ENCODE assay signal across 8 cellular contexts in genomic region chr19:2455481-2456300, GRCh38. TPM values are rescaled to one million over a fixed set of nuclear protein-coding genes. Genes with fewer than 3 reads are reported as not detected.
DNase-seq lines count a peak whose midpoint lies in the region; ATAC-seq, FAIRE-seq and TF ChIP-seq lines count a peak whose summit lies in the region.

No MANE protein-coding gene starts in this region.

- DNase-seq in CD8-positive, alpha-beta T cell = peak in 5 of 7 experiments; percentile 22 to 61 (median 42)
- DNase-seq in LoVo (ENCODE audit: low spot score) (peak; percentile 26), foreskin keratinocyte (no peak), prostate gland (ENCODE audit: low spot score) (no peak), HTR-8/SVneo (ENCODE audit: insufficient read length, low spot score) (no peak)
- peak; percentile 17 for DNase-seq in activated T-helper 2 cell treated with anti-CD3 and anti-CD28 coated beads, Interferon-gamma antibody, Interleukin-2, Interleukin-4, amounts not matched to agents 10 μg/mL and 5 μg/mL and 100 μg/mL, durations not matched to agents 14 hours and 24 hours and 36 hours (ENCODE audit: low spot score)
- no peak for DNase-seq in NK-92 treated with Interleukin-12 subunit alpha and Interleukin-12 subunit beta, amount 100 ng/mL, for 24 hours (lab: John Stamatoyannopoulos, UW)

- POLR2A ChIA-PET in CD8-positive, alpha-beta T cell (lab: Charles Lee) = interaction anchor here (0.6 to 4.8 kb wide), 7 partner anchors 7 to 166 kb away, joined by 3 to 43 read pairs (median 3); partner anchors contain the start of genes GADD45B and TIMM13

- H3K27ac Mint-ChIP-seq in CD8-positive, alpha-beta T cell = peak overlapping the region; percentile 75
- H3K27ac Mint-ChIP-seq in activated T-helper 2 cell treated with anti-CD3 and anti-CD28 coated beads, Interferon-gamma antibody, Interleukin-2, Interleukin-4, amounts not matched to agents 10 μg/mL and 5 μg/mL and 100 μg/mL, durations not matched to agents 14 hours and 24 hours and 36 hours = peak overlapping the region; percentile 81

- H3K27me3 ChIP-seq in CD8-positive, alpha-beta T cell (ENCODE audit: insufficient read depth, low read length) = no peaks in the 10 kb centered on the region
- H3K27me3 ChIP-seq in foreskin keratinocyte = no peaks in the 10 kb centered on the region
- H3K27me3 ChIP-seq in prostate gland (replicated peaks; ENCODE audit: insufficient read depth) = no peaks in the 10 kb centered on the region

- peaks cover 12% of the 10 kb centered on the region for H3K4me1 Mint-ChIP-seq in CD8-positive, alpha-beta T cell (ENCODE audit: low read depth)
- peaks cover 17% of the 10 kb centered on the region for H3K4me1 Mint-ChIP-seq in activated T-helper 2 cell treated with anti-CD3 and anti-CD28 coated beads, Interferon-gamma antibody, Interleukin-2, Interleukin-4, amounts not matched to agents 10 μg/mL and 5 μg/mL and 100 μg/mL, durations not matched to agents 14 hours and 24 hours and 36 hours (ENCODE audit: low read depth)

- H3K36me3 Mint-ChIP-seq in CD8-positive, alpha-beta T cell = no peaks in the 10 kb centered on the region
- H3K36me3 Mint-ChIP-seq in activated T-helper 2 cell treated with anti-CD3 and anti-CD28 coated beads, Interferon-gamma antibody, Interleukin-2, Interleukin-4, amounts not matched to agents 10 μg/mL and 5 μg/mL and 100 μg/mL, durations not matched to agents 14 hours and 24 hours and 36 hours (ENCODE audit: low read depth) = peaks cover 19% of the 10 kb centered on the region

- no peaks in the 10 kb centered on the region for H3K36me3 ChIP-seq in CD8-positive, alpha-beta T cell (ENCODE audit: insufficient read depth, low read length)
- no peaks in the 10 kb centered on the region for H3K36me3 ChIP-seq in prostate gland

- CTCF ChIA-PET in CD8-positive, alpha-beta T cell (lab: Charles Lee) = interaction anchor here (0.7 to 1.7 kb wide), 2 partner anchors 156 to 159 kb away, joined by 3 to 7 read pairs; no protein-coding TSS in a partner anchor

- peak; percentile 41 for ATAC-seq in CD8-positive, alpha-beta T cell
- ATAC-seq in GM21360 (IDR thresholded peaks at IDR 0.05; ENCODE audit: unreplicated experiment) (peak; percentile 21), foreskin keratinocyte (no peak)

- FAIRE-seq in HTR-8/SVneo (lab: Jason Lieb, UNC) = no peak

- H3K9me3 ChIP-seq in CD8-positive, alpha-beta T cell (ENCODE audit: low read length) = no peaks in the 10 kb centered on the region
- no peaks in the 10 kb centered on the region for H3K9me3 ChIP-seq in prostate gland

- H3K4me1 ChIP-seq in CD8-positive, alpha-beta T cell (ENCODE audit: insufficient read depth, low read length) = peaks cover 14% of the 10 kb centered on the region
- peaks cover 3% of the 10 kb centered on the region for H3K4me1 ChIP-seq in foreskin keratinocyte
- no peaks in the 10 kb centered on the region for H3K4me1 ChIP-seq in prostate gland (replicated peaks)

- intact Hi-C loops in CD8-positive, alpha-beta T cell (cut with DNase I, micrococcal nuclease) = loop anchor here (1.0 to 5.0 kb wide), 7 partner anchors 128 to 1307 kb away; partner anchors contain the start of genes THOP1 (in 2 of the 2), AP3D1 (in 1 of the 2), APBA3 (in 1 of the 2) and GNG7 (in 1 of the 2)
- intact Hi-C loops in activated T-helper 2 cell treated with anti-CD3 and anti-CD28 coated beads, Interferon-gamma antibody, Interleukin-2, Interleukin-4, amounts not matched to agents 10 μg/mL and 5 μg/mL and 100 μg/mL, durations not matched to agents 14 hours and 24 hours and 36 hours (cut with micrococcal nuclease) = no loop called here
- intact Hi-C loops in prostate gland (cut with DNase I) = no loop called here

- H3K9me3 Mint-ChIP-seq in CD8-positive, alpha-beta T cell = no peaks in the 10 kb centered on the region
- H3K9me3 Mint-ChIP-seq in activated T-helper 2 cell treated with anti-CD3 and anti-CD28 coated beads, Interferon-gamma antibody, Interleukin-2, Interleukin-4, amounts not matched to agents 10 μg/mL and 5 μg/mL and 100 μg/mL, durations not matched to agents 14 hours and 24 hours and 36 hours = no peaks in the 10 kb centered on the region

- no peak for TF ChIP-seq CTCF in CD8-positive, alpha-beta T cell (IDR thresholded peaks at IDR 0.05)
- TF ChIP-seq CTCF in foreskin keratinocyte (conservative IDR thresholded peaks at IDR 0.05) (no peak), prostate gland (IDR thresholded peaks at IDR 0.05) (no peak)

- H3K27ac ChIP-seq in CD8-positive, alpha-beta T cell (ENCODE audit: low read depth, low read length) = peak overlapping the region; percentile 50
- H3K27ac ChIP-seq in foreskin keratinocyte (peak overlapping the region; percentile 86), prostate gland (peak overlapping the region; percentile 36 to 63)

- no peaks in the 10 kb centered on the region for H3K27me3 Mint-ChIP-seq in CD8-positive, alpha-beta T cell (ENCODE audit: low read depth)
- H3K27me3 Mint-ChIP-seq in activated T-helper 2 cell treated with anti-CD3 and anti-CD28 coated beads, Interferon-gamma antibody, Interleukin-2, Interleukin-4, amounts not matched to agents 10 μg/mL and 5 μg/mL and 100 μg/mL, durations not matched to agents 14 hours and 24 hours and 36 hours (ENCODE audit: low read depth) = no peaks in the 10 kb centered on the region

- peak overlapping the region; percentile 83 for H3K4me3 Mint-ChIP-seq in CD8-positive, alpha-beta T cell
- peak overlapping the region; percentile 83 for H3K4me3 Mint-ChIP-seq in activated T-helper 2 cell treated with anti-CD3 and anti-CD28 coated beads, Interferon-gamma antibody, Interleukin-2, Interleukin-4, amounts not matched to agents 10 μg/mL and 5 μg/mL and 100 μg/mL, durations not matched to agents 14 hours and 24 hours and 36 hours (ENCODE audit: low read depth)

- WGBS in prostate gland = 6% methylated on average over 38 of the region's 42 CpGs

- no peak for TF ChIP-seq POLR2A in prostate gland (IDR thresholded peaks at IDR 0.05)

- H3K4me3 ChIP-seq in CD8-positive, alpha-beta T cell (ENCODE audit: low read depth, low read length) = peak overlapping the region; percentile 80
- peak overlapping the region; percentile 93 to 94 for H3K4me3 ChIP-seq in prostate gland

RNA-seq across cellular contexts. Expression of gene LMNB2, which starts 1.1 kb away (rescaled TPM):
- 10 to 100 TPM; 13.5 to 15.9 TPM for total RNA-seq in CD8-positive, alpha-beta T cell
- total RNA-seq in activated T-helper 2 cell treated with anti-CD3 and anti-CD28 coated beads, Interferon-gamma antibody, Interleukin-2, Interleukin-4, amounts not matched to agents 10 μg/mL and 5 μg/mL and 100 μg/mL, durations not matched to agents 14 hours and 24 hours and 36 hours = 111 and 115 TPM in 2 replicates
- 134 and 170 TPM in 2 replicates for total RNA-seq in foreskin keratinocyte
- polyA plus RNA-seq in foreskin keratinocyte = 74.5 and 96.6 TPM in 2 replicates
- 10 to 100 TPM; 28.5 to 39.1 TPM for total RNA-seq in prostate gland

RNA-seq across cellular contexts. Expression of gene GADD45B, which starts 20.2 kb away (rescaled TPM):
- 100 to 1,000 TPM; 441 to 446 TPM for total RNA-seq in CD8-positive, alpha-beta T cell
- 90.7 and 95.2 TPM in 2 replicates for total RNA-seq in activated T-helper 2 cell treated with anti-CD3 and anti-CD28 coated beads, Interferon-gamma antibody, Interleukin-2, Interleukin-4, amounts not matched to agents 10 μg/mL and 5 μg/mL and 100 μg/mL, durations not matched to agents 14 hours and 24 hours and 36 hours
- total RNA-seq in foreskin keratinocyte (39.5 and 40.9 TPM in 2 replicates), prostate gland (10 to 100 TPM; 90.7 to 94.6 TPM)
- polyA plus RNA-seq in foreskin keratinocyte = 49.8 and 51.1 TPM in 2 replicates

RNA-seq across cellular contexts. Expression of gene TIMM13, which starts 28.3 kb away (rescaled TPM):
- 10 to 100 TPM; 21.5 to 24.4 TPM for total RNA-seq in CD8-positive, alpha-beta T cell
- 139 and 145 TPM in 2 replicates for total RNA-seq in activated T-helper 2 cell treated with anti-CD3 and anti-CD28 coated beads, Interferon-gamma antibody, Interleukin-2, Interleukin-4, amounts not matched to agents 10 μg/mL and 5 μg/mL and 100 μg/mL, durations not matched to agents 14 hours and 24 hours and 36 hours
- 130 and 149 TPM in 2 replicates for total RNA-seq in foreskin keratinocyte
- polyA plus RNA-seq in foreskin keratinocyte = 280 and 281 TPM in 2 replicates
- 10 to 100 TPM; 52.0 to 52.3 TPM for total RNA-seq in prostate gland

Comparison
In these comparisons a context has a peak if more than half of its experiments do, and no peak if none do; other contexts are left out.
1. DNase-seq: peak in CD8-positive, alpha-beta T cell (5 of 7), LoVo (single experiment) and activated T-helper 2 cell treated with anti-CD3 and anti-CD28 coated beads, Interferon-gamma antibody, Interleukin-2, Interleukin-4, amounts not matched to agents 10 μg/mL and 5 μg/mL and 100 μg/mL, durations not matched to agents 14 hours and 24 hours and 36 hours (single experiment); none in foreskin keratinocyte (0 of 2), prostate gland (single experiment), HTR-8/SVneo (single experiment) and NK-92 treated with Interleukin-12 subunit alpha and Interleukin-12 subunit beta, amount 100 ng/mL, for 24 hours (single experiment).
2. intact Hi-C loops: an anchor here in CD8-positive, alpha-beta T cell (1.0 to 5.0 kb wide); none called in activated T-helper 2 cell treated with anti-CD3 and anti-CD28 coated beads, Interferon-gamma antibody, Interleukin-2, Interleukin-4, amounts not matched to agents 10 μg/mL and 5 μg/mL and 100 μg/mL, durations not matched to agents 14 hours and 24 hours and 36 hours and prostate gland.
3. Peak in every context shown above with its lines, with median percentiles within 50 percentile points of each other: H3K27ac ChIP-seq.